In genomic region chr13:38191016-38191415, GRCh38 we compare ENCODE assay signal across 29 cellular contexts.
"Had no signal": no experiment of that assay in that cellular context is flagged by ENCODE, and none has a peak within 500 bp of the region (broad histone marks: within the 10 kb centered on the region; RNA-seq: fewer than 3 reads in every experiment).

No MANE protein-coding gene starts in this region.

- H3K27ac Mint-ChIP-seq: activated CD4-positive, alpha-beta memory T cell treated with anti-CD3 and anti-CD28 coated beads, Interleukin-2, amount 10 ng/mL, durations not matched to agents 7 days and 5 days; activated CD4-positive, alpha-beta T cell treated with anti-CD3 and anti-CD28 coated beads, Interleukin-2, amount 10 ng/mL, durations not matched to agents 7 days and 5 days; activated naive CD4-positive, alpha-beta T cell treated with anti-CD3 and anti-CD28 coated beads, Interleukin-2, amount 10 ng/mL, durations not matched to agents 7 days and 5 days; activated naive CD4-positive, alpha-beta T cell treated with anti-CD3 and anti-CD28 coated beads, Interleukin-2, amount 50 U/mL, for 72 hours; activated naive CD8-positive, alpha-beta T cell treated with anti-CD3 and anti-CD28 coated beads, Interleukin-2, amount 10 ng/mL, durations not matched to agents 7 days and 5 days; activated T-cell treated with anti-CD3 and anti-CD28 coated beads, Interleukin-2, amount 50 U/mL, for 24 hours; activated T-cell treated with anti-CD3 and anti-CD28 coated beads, Interleukin-2, amount 50 U/mL, for 72 hours; effector memory CD8-positive, alpha-beta T cell; WTC11 had no signal

- H3K36me3 Mint-ChIP-seq: activated naive CD4-positive, alpha-beta T cell treated with anti-CD3 and anti-CD28 coated beads, Interleukin-2, amount 10 ng/mL, durations not matched to agents 7 days and 5 days; activated naive CD4-positive, alpha-beta T cell treated with anti-CD3 and anti-CD28 coated beads, Interleukin-2, amount 50 U/mL, for 72 hours; activated naive CD8-positive, alpha-beta T cell treated with anti-CD3 and anti-CD28 coated beads, Interleukin-2, amount 10 ng/mL, durations not matched to agents 7 days and 5 days; WTC11 had no signal

- H3K4me3 ChIP-seq: ascending aorta, esophagus muscularis mucosa, gastrocnemius medialis, heart left ventricle had no signal

- H3K4me1 ChIP-seq: ascending aorta, esophagus muscularis mucosa, foreskin keratinocyte, gastrocnemius medialis, heart left ventricle had no signal

- FAIRE-seq: bronchial epithelial cell had no signal

- ATAC-seq: activated naive CD4-positive, alpha-beta T cell treated with anti-CD3 and anti-CD28 coated beads, Interleukin-2, amount 50 U/mL, for 72 hours; activated T-cell treated with anti-CD3 and anti-CD28 coated beads, Interleukin-2, amount 50 U/mL, for 72 hours; effector memory CD8-positive, alpha-beta T cell; foreskin keratinocyte; gastrocnemius medialis; heart left ventricle; WTC11 had no signal

- DNase-seq: activated CD4-positive, alpha-beta memory T cell treated with anti-CD3 and anti-CD28 coated beads, Interleukin-2, amount 10 ng/mL, durations not matched to agents 7 days and 5 days; activated CD4-positive, alpha-beta T cell treated with anti-CD3 and anti-CD28 coated beads for 1 hour; activated CD4-positive, alpha-beta T cell treated with anti-CD3 and anti-CD28 coated beads for 4 hours; activated CD4-positive, alpha-beta T cell treated with anti-CD3 and anti-CD28 coated beads, Interleukin-2, amount 10 ng/mL, durations not matched to agents 7 days and 5 days; activated CD4-positive, alpha-beta T cell treated with anti-CD3 and anti-CD28 coated beads, Interleukin-2, amount 50 U/mL, for 4 hours; activated CD8-positive, alpha-beta memory T cell treated with anti-CD3 and anti-CD28 coated beads, Interleukin-2, amount 50 U/mL, for 48 hours; activated gamma-delta T cell; activated naive CD4-positive, alpha-beta T cell; activated naive CD4-positive, alpha-beta T cell treated with anti-CD3 and anti-CD28 coated beads, Interleukin-2, amount 10 ng/mL, durations not matched to agents 7 days and 5 days; activated naive CD8-positive, alpha-beta T cell treated with anti-CD3 and anti-CD28 coated beads, Interleukin-2, amount 10 ng/mL, durations not matched to agents 7 days and 5 days; activated T-cell treated with anti-CD3 and anti-CD28 coated beads for 4 hours; activated T-cell treated with anti-CD3 and anti-CD28 coated beads, Interleukin-2, amount 50 U/mL, for 24 hours; activated T-cell treated with anti-CD3 and anti-CD28 coated beads, Interleukin-2, amount 50 U/mL, for 72 hours; brain microvascular endothelial cell; cortex of kidney; dermis blood vessel endothelial cell; effector CD4-positive, alpha-beta T cell; effector memory CD8-positive, alpha-beta T cell; erythroblast; foreskin keratinocyte; gastrocnemius medialis; glutamatergic neuron; heart left ventricle; T-helper 2 cell had no signal

- H3K9me3 ChIP-seq: ascending aorta, esophagus muscularis mucosa, gastrocnemius medialis, heart left ventricle had no signal

- H3K27ac ChIP-seq: ascending aorta, brain microvascular endothelial cell, esophagus muscularis mucosa, gastrocnemius medialis, heart left ventricle had no signal

- H3K9me3 Mint-ChIP-seq: activated CD4-positive, alpha-beta memory T cell treated with anti-CD3 and anti-CD28 coated beads, Interleukin-2, amount 10 ng/mL, durations not matched to agents 7 days and 5 days; activated CD4-positive, alpha-beta T cell treated with anti-CD3 and anti-CD28 coated beads, Interleukin-2, amount 10 ng/mL, durations not matched to agents 7 days and 5 days; activated naive CD4-positive, alpha-beta T cell treated with anti-CD3 and anti-CD28 coated beads, Interleukin-2, amount 10 ng/mL, durations not matched to agents 7 days and 5 days; activated naive CD4-positive, alpha-beta T cell treated with anti-CD3 and anti-CD28 coated beads, Interleukin-2, amount 50 U/mL, for 72 hours; activated naive CD8-positive, alpha-beta T cell treated with anti-CD3 and anti-CD28 coated beads, Interleukin-2, amount 10 ng/mL, durations not matched to agents 7 days and 5 days; activated T-cell treated with anti-CD3 and anti-CD28 coated beads, Interleukin-2, amount 50 U/mL, for 24 hours; activated T-cell treated with anti-CD3 and anti-CD28 coated beads, Interleukin-2, amount 50 U/mL, for 72 hours; effector memory CD8-positive, alpha-beta T cell; WTC11 had no signal

- H3K27me3 ChIP-seq: ascending aorta, brain microvascular endothelial cell, esophagus muscularis mucosa, foreskin keratinocyte, gastrocnemius medialis, heart left ventricle had no signal

- H3K36me3 ChIP-seq: ascending aorta, brain microvascular endothelial cell, esophagus muscularis mucosa, gastrocnemius medialis, heart left ventricle had no signal

- H3K4me3 Mint-ChIP-seq: activated CD4-positive, alpha-beta memory T cell treated with anti-CD3 and anti-CD28 coated beads, Interleukin-2, amount 10 ng/mL, durations not matched to agents 7 days and 5 days; activated CD4-positive, alpha-beta T cell treated with anti-CD3 and anti-CD28 coated beads, Interleukin-2, amount 10 ng/mL, durations not matched to agents 7 days and 5 days; activated naive CD4-positive, alpha-beta T cell treated with anti-CD3 and anti-CD28 coated beads, Interleukin-2, amount 10 ng/mL, durations not matched to agents 7 days and 5 days; activated naive CD8-positive, alpha-beta T cell treated with anti-CD3 and anti-CD28 coated beads, Interleukin-2, amount 10 ng/mL, durations not matched to agents 7 days and 5 days; activated T-cell treated with anti-CD3 and anti-CD28 coated beads, Interleukin-2, amount 50 U/mL, for 24 hours; activated T-cell treated with anti-CD3 and anti-CD28 coated beads, Interleukin-2, amount 50 U/mL, for 72 hours; effector memory CD8-positive, alpha-beta T cell; WTC11 had no signal

- H3K4me1 Mint-ChIP-seq: activated CD4-positive, alpha-beta memory T cell treated with anti-CD3 and anti-CD28 coated beads, Interleukin-2, amount 10 ng/mL, durations not matched to agents 7 days and 5 days; activated CD4-positive, alpha-beta T cell treated with anti-CD3 and anti-CD28 coated beads, Interleukin-2, amount 10 ng/mL, durations not matched to agents 7 days and 5 days; activated naive CD4-positive, alpha-beta T cell treated with anti-CD3 and anti-CD28 coated beads, Interleukin-2, amount 10 ng/mL, durations not matched to agents 7 days and 5 days; activated naive CD8-positive, alpha-beta T cell treated with anti-CD3 and anti-CD28 coated beads, Interleukin-2, amount 10 ng/mL, durations not matched to agents 7 days and 5 days had no signal

- H3K27me3 Mint-ChIP-seq: activated CD4-positive, alpha-beta memory T cell treated with anti-CD3 and anti-CD28 coated beads, Interleukin-2, amount 10 ng/mL, durations not matched to agents 7 days and 5 days; activated CD4-positive, alpha-beta T cell treated with anti-CD3 and anti-CD28 coated beads, Interleukin-2, amount 10 ng/mL, durations not matched to agents 7 days and 5 days; activated naive CD4-positive, alpha-beta T cell treated with anti-CD3 and anti-CD28 coated beads, Interleukin-2, amount 10 ng/mL, durations not matched to agents 7 days and 5 days; activated T-cell treated with anti-CD3 and anti-CD28 coated beads, Interleukin-2, amount 50 U/mL, for 24 hours; effector memory CD8-positive, alpha-beta T cell had no signal
